In genomic region chr6:36985963-36986703, GRCh38 we compare ENCODE assay signal across 8 cellular contexts. TPM values are rescaled to one million over a fixed set of nuclear protein-coding genes. Genes with fewer than 3 reads are reported as not detected.
DNase-seq lines count a peak whose midpoint lies in the region; ATAC-seq and TF ChIP-seq lines count a peak whose summit lies in the region.

MTCH1 (minus strand) TSS chr6:36986196; CDS start chr6:36986173, 23 bp downstream.

- H3K4me3 Mint-ChIP-seq in activated T-helper 2 cell treated with anti-CD3 and anti-CD28 coated beads, Interferon-gamma antibody, Interleukin-2, Interleukin-4, amounts not matched to agents 10 μg/mL and 5 μg/mL and 100 μg/mL, durations not matched to agents 14 hours and 24 hours and 36 hours (ENCODE audit: low read depth): peak within 1 kb of the TSS; percentile 98
- H3K4me3 Mint-ChIP-seq in nephron: peak within 1 kb of the TSS; percentile 94 to 100 (median 95)

- H3K9me3 ChIP-seq in KOPT-K1 (ENCODE audit: insufficient read depth, low read length, poor library complexity, severe bottlenecking): no peaks in the 10 kb centered on the region

- ATAC-seq in GM21825 (IDR thresholded peaks at IDR 0.05; ENCODE audit: unreplicated experiment): peak; percentile 75
- ATAC-seq in stimulated activated naive CD8-positive, alpha-beta T cell treated with anti-CD3 and anti-CD28 coated beads, Interleukin-15, Interleukin-2, amounts not matched to agents 100 U/mL and 50 U/mL, for 24 hours: peak; percentile 87

- H3K36me3 Mint-ChIP-seq in activated T-helper 2 cell treated with anti-CD3 and anti-CD28 coated beads, Interferon-gamma antibody, Interleukin-2, Interleukin-4, amounts not matched to agents 10 μg/mL and 5 μg/mL and 100 μg/mL, durations not matched to agents 14 hours and 24 hours and 36 hours (ENCODE audit: low read depth): peaks cover 7% of the 10 kb centered on the region
- peaks cover 8% of the 10 kb centered on the region for H3K36me3 Mint-ChIP-seq in nephron (ENCODE audit: low read depth)

- TF ChIP-seq CTCF in nephron (IDR thresholded peaks at IDR 0.05; ENCODE audit: unreplicated experiment in 3 of 3): no peak

- intact Hi-C loops in activated T-helper 2 cell treated with anti-CD3 and anti-CD28 coated beads, Interferon-gamma antibody, Interleukin-2, Interleukin-4, amounts not matched to agents 10 μg/mL and 5 μg/mL and 100 μg/mL, durations not matched to agents 14 hours and 24 hours and 36 hours (cut with micrococcal nuclease): loop anchor here (1.0 to 5.0 kb wide), 2 partner anchors 74 to 99 kb away; partner anchors contain the start of gene C6orf89

- peak; percentile 93 for DNase-seq in EH (ENCODE audit: low read depth)
- DNase-seq in RPMI8226: peak; percentile 93
- peak; percentile 86 for DNase-seq in activated T-helper 2 cell treated with anti-CD3 and anti-CD28 coated beads, Interferon-gamma antibody, Interleukin-2, Interleukin-4, amounts not matched to agents 10 μg/mL and 5 μg/mL and 100 μg/mL, durations not matched to agents 14 hours and 24 hours and 36 hours (ENCODE audit: low spot score)
- peak; percentile 85 for DNase-seq in fibroblast of peridontal ligament (ENCODE audit: extremely low read depth)
- peak; percentile 90 for DNase-seq in stimulated activated naive CD8-positive, alpha-beta T cell treated with anti-CD3 and anti-CD28 coated beads, Interleukin-15, Interleukin-2, amounts not matched to agents 100 U/mL and 50 U/mL, for 24 hours

- peak within 1 kb of the TSS; percentile 96 for H3K27ac Mint-ChIP-seq in activated T-helper 2 cell treated with anti-CD3 and anti-CD28 coated beads, Interferon-gamma antibody, Interleukin-2, Interleukin-4, amounts not matched to agents 10 μg/mL and 5 μg/mL and 100 μg/mL, durations not matched to agents 14 hours and 24 hours and 36 hours
- peak within 1 kb of the TSS; percentile 100 for H3K27ac Mint-ChIP-seq in nephron

- peak within 1 kb of the TSS; percentile 97 for H3K27ac ChIP-seq in KOPT-K1 (ENCODE audit: low read depth, low read length, poor library complexity, severe bottlenecking)

- H3K9me3 Mint-ChIP-seq in activated T-helper 2 cell treated with anti-CD3 and anti-CD28 coated beads, Interferon-gamma antibody, Interleukin-2, Interleukin-4, amounts not matched to agents 10 μg/mL and 5 μg/mL and 100 μg/mL, durations not matched to agents 14 hours and 24 hours and 36 hours: no peaks in the 10 kb centered on the region
- H3K9me3 Mint-ChIP-seq in nephron: no peaks in the 10 kb centered on the region

- H3K4me1 Mint-ChIP-seq in activated T-helper 2 cell treated with anti-CD3 and anti-CD28 coated beads, Interferon-gamma antibody, Interleukin-2, Interleukin-4, amounts not matched to agents 10 μg/mL and 5 μg/mL and 100 μg/mL, durations not matched to agents 14 hours and 24 hours and 36 hours (ENCODE audit: low read depth): peaks cover 16% of the 10 kb centered on the region
- peaks cover 24% of the 10 kb centered on the region for H3K4me1 Mint-ChIP-seq in nephron

- peaks cover 7% of the 10 kb centered on the region for H3K27me3 Mint-ChIP-seq in activated T-helper 2 cell treated with anti-CD3 and anti-CD28 coated beads, Interferon-gamma antibody, Interleukin-2, Interleukin-4, amounts not matched to agents 10 μg/mL and 5 μg/mL and 100 μg/mL, durations not matched to agents 14 hours and 24 hours and 36 hours (ENCODE audit: low read depth)
- H3K27me3 Mint-ChIP-seq in nephron (ENCODE audit: low read depth): no peaks in the 10 kb centered on the region

- peaks cover 29% of the 10 kb centered on the region for H3K36me3 ChIP-seq in KOPT-K1 (ENCODE audit: insufficient read depth, low read length)

RNA-seq across cellular contexts. Expression of gene MTCH1, which starts in this region (rescaled TPM):
- 117 and 119 TPM in 2 replicates for total RNA-seq in activated T-helper 2 cell treated with anti-CD3 and anti-CD28 coated beads, Interferon-gamma antibody, Interleukin-2, Interleukin-4, amounts not matched to agents 10 μg/mL and 5 μg/mL and 100 μg/mL, durations not matched to agents 14 hours and 24 hours and 36 hours

Comparison
In these comparisons a context has a peak if more than half of its experiments do, and no peak if none do; other contexts are left out.
1. Peak in every context shown above with its lines: DNase-seq, ATAC-seq and H3K27ac ChIP-seq.